In the genomic region with DNA sequence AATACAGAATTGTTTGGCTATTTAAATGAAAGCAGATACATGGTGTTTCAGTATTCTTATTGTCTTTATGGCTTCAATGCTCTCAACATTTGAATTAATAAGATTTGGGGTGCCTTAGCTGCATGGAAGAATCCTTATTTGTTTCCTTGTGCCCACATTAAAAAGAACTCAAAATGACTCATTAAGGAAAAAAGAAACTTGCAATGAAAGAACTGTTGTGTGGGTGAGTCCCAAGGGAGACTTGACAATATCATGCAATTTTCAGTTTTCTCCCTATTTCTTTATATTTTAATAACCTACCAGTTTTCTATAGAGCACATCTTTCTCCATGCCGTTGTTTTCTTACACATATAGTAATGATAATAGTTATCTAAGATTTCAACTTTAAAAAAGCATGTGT, we compare ENCODE assay signal across 22 cellular contexts.
"Had no signal": no experiment of that assay in that cellular context is flagged by ENCODE, and none has a peak within 500 bp of the region (broad histone marks: within the 10 kb centered on the region; RNA-seq: fewer than 3 reads in every experiment).

No MANE protein-coding gene starts in this region.

- H3K4me3 ChIP-seq: dorsolateral prefrontal cortex, gastroesophageal sphincter, heart left ventricle, pancreas, sigmoid colon, thyroid gland had no signal

- H3K27me3 ChIP-seq: dorsolateral prefrontal cortex, gastroesophageal sphincter, heart left ventricle, pancreas, sigmoid colon, thyroid gland had no signal

- ATAC-seq: activated T-helper 17 cell treated with anti-CD3 and anti-CD28 coated beads, Interleukin-2, amount 50 U/mL, for 72 hours; gastroesophageal sphincter; heart left ventricle; left ventricle myocardium superior; naive thymus-derived CD8-positive, alpha-beta T cell; pancreas had no signal

- H3K36me3 ChIP-seq: gastroesophageal sphincter, heart left ventricle, pancreas, sigmoid colon, thyroid gland had no signal

- H3K4me1 Mint-ChIP-seq: activated CD4-positive, alpha-beta memory T cell treated with anti-CD3 and anti-CD28 coated beads, Interleukin-2, amount 10 ng/mL, durations not matched to agents 7 days and 5 days; activated T-helper 17 cell treated with anti-CD3 and anti-CD28 coated beads, Interleukin-2, amount 50 U/mL, for 72 hours; naive thymus-derived CD8-positive, alpha-beta T cell had no signal

- H3K9me3 Mint-ChIP-seq: activated CD4-positive, alpha-beta memory T cell treated with anti-CD3 and anti-CD28 coated beads, Interleukin-2, amount 10 ng/mL, durations not matched to agents 7 days and 5 days; activated naive CD8-positive, alpha-beta T cell treated with anti-CD3 and anti-CD28 coated beads for 36 hours; activated T-helper 17 cell treated with anti-CD3 and anti-CD28 coated beads, Interleukin-2, amount 50 U/mL, for 72 hours; naive thymus-derived CD8-positive, alpha-beta T cell had no signal

- H3K36me3 Mint-ChIP-seq: activated naive CD8-positive, alpha-beta T cell treated with anti-CD3 and anti-CD28 coated beads for 36 hours; naive thymus-derived CD8-positive, alpha-beta T cell had no signal

- H3K27ac ChIP-seq: epithelial cell of prostate, gastroesophageal sphincter, heart left ventricle, pancreas, thyroid gland had no signal

- H3K4me3 Mint-ChIP-seq: activated CD4-positive, alpha-beta memory T cell treated with anti-CD3 and anti-CD28 coated beads, Interleukin-2, amount 10 ng/mL, durations not matched to agents 7 days and 5 days; activated naive CD8-positive, alpha-beta T cell treated with anti-CD3 and anti-CD28 coated beads for 36 hours; activated T-helper 17 cell treated with anti-CD3 and anti-CD28 coated beads, Interleukin-2, amount 50 U/mL, for 72 hours; naive thymus-derived CD8-positive, alpha-beta T cell had no signal

- DNase-seq: activated CD4-positive, alpha-beta memory T cell treated with anti-CD3 and anti-CD28 coated beads, Interleukin-2, amount 10 ng/mL, durations not matched to agents 7 days and 5 days; activated CD4-positive, alpha-beta T cell treated with anti-CD3 and anti-CD28 coated beads for 48 hours; activated naive CD4-positive, alpha-beta T cell; activated naive CD8-positive, alpha-beta T cell treated with anti-CD3 and anti-CD28 coated beads for 36 hours; activated T-cell treated with anti-CD3 and anti-CD28 coated beads, Interleukin-2, amount 50 U/mL, for 1 hour; amniotic stem cell; dorsolateral prefrontal cortex; heart left ventricle; mesenchymal stem cell; naive thymus-derived CD8-positive, alpha-beta T cell; pancreas; sigmoid colon; stimulated activated CD4-positive, alpha-beta T cell treated with anti-CD3 and anti-CD28 coated beads, Interleukin-1b, Interleukin-23, amount 100 ng/mL, for 48 hours; stimulated activated CD8-positive, alpha-beta memory T cell treated with anti-CD3 and anti-CD28 coated beads, Interleukin-4, amount 100 ng/mL, for 48 hours; stimulated activated naive CD4-positive, alpha-beta T cell; T-helper 2 cell; thyroid gland had no signal

- FAIRE-seq: colon had no signal

- H3K27ac Mint-ChIP-seq: activated CD4-positive, alpha-beta memory T cell treated with anti-CD3 and anti-CD28 coated beads, Interleukin-2, amount 10 ng/mL, durations not matched to agents 7 days and 5 days; activated naive CD8-positive, alpha-beta T cell treated with anti-CD3 and anti-CD28 coated beads for 36 hours; activated T-helper 17 cell treated with anti-CD3 and anti-CD28 coated beads, Interleukin-2, amount 50 U/mL, for 72 hours; naive thymus-derived CD8-positive, alpha-beta T cell had no signal

- H3K9me3 ChIP-seq: gastroesophageal sphincter, heart left ventricle, pancreas, sigmoid colon, thyroid gland had no signal
